ENCODE assay signal across 1 cellular context in the genomic region with DNA sequence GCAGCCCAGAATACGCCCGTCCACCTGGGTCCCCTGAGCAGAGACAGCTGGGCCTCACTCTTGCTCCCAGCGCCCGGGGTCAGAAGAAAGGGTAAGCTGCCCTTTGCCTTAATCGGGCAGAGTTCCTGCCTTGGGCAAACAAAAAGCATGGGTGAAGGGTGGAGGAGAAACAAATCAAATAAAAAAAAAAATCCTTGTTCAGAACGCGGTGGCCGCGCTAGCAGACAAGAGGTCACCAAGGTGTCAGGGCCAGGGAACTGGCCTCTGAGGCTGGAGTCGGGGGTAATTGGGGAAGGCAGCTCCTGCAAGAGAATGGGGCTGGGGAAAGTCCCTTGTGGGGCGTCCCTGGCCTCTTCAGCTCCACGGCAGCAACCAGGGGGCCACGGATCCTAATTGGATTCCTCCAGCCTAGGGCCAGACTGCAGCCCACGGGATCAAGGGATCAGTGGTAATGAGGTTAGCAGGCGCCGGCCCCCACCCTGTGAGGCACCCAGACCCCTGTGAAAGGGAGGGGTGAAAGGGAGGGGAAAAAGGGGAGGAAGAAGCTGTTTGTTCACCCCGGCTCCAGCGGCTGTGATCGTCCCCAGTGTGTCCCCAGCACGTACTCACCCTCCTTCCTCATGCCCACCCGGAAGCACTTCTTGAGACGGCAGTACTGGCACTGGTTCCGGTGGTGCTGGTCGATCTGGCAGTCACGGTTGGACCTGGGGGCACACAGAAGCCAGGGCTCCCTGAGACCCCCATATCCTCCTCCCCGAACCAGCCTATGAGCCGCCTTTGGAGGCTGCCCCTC.
TF ChIP-seq lines count a peak whose summit lies in the region.

No MANE protein-coding gene starts in this region.

TF ChIP-seq in HepG2, 621 proteins besides CTCF, POLR2A, EP300 and RAD21 (continued from another document):
- TF ChIP-seq, protein P1, sequence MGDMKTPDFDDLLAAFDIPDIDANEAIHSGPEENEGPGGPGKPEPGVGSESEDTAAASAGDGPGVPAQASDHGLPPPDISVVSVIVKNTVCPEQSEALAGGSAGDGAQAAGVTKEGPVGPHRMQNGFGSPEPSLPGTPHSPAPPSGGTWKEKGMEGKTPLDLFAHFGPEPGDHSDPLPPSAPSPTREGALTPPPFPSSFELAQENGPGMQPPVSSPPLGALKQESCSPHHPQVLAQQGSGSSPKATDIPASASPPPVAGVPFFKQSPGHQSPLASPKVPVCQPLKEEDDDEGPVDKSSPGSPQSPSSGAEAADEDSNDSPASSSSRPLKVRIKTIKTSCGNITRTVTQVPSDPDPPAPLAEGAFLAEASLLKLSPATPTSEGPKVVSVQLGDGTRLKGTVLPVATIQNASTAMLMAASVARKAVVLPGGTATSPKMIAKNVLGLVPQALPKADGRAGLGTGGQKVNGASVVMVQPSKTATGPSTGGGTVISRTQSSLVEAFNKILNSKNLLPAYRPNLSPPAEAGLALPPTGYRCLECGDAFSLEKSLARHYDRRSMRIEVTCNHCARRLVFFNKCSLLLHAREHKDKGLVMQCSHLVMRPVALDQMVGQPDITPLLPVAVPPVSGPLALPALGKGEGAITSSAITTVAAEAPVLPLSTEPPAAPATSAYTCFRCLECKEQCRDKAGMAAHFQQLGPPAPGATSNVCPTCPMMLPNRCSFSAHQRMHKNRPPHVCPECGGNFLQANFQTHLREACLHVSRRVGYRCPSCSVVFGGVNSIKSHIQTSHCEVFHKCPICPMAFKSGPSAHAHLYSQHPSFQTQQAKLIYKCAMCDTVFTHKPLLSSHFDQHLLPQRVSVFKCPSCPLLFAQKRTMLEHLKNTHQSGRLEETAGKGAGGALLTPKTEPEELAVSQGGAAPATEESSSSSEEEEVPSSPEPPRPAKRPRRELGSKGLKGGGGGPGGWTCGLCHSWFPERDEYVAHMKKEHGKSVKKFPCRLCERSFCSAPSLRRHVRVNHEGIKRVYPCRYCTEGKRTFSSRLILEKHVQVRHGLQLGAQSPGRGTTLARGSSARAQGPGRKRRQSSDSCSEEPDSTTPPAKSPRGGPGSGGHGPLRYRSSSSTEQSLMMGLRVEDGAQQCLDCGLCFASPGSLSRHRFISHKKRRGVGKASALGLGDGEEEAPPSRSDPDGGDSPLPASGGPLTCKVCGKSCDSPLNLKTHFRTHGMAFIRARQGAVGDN (CRISPR knock-in tag; IDR thresholded peaks at IDR 0.05), result peak; percentile 94
- TF ChIP-seq CREM (IDR thresholded peaks at IDR 0.05) (peak; percentile 42; the same call in 1 of the 2 replicates), CREM (CRISPR knock-in tag; IDR thresholded peaks at IDR 0.05) (no peak), ZNF333 (CRISPR knock-in tag; IDR thresholded peaks at IDR 0.05; ENCODE audit: borderline replicate concordance) (no peak), PCBP2 (optimal IDR thresholded peaks at IDR 0.05; ENCODE audit: low read depth, low read length, poor library complexity, severe bottlenecking) (peak; percentile 17), AGO2 (optimal IDR thresholded peaks at IDR 0.05; ENCODE audit: low read depth, low read length) (peak; percentile 74), ETV5 (CRISPR knock-in tag; IDR thresholded peaks at IDR 0.05; ENCODE audit: borderline replicate concordance) (peak; percentile 32; the same call in 1 of the 2 replicates), MYC (CRISPR knock-in tag; IDR thresholded peaks at IDR 0.05; ENCODE audit: borderline replicate concordance) (peak; percentile 28; the same call in 1 of the 2 replicates), NBN (conservative IDR thresholded peaks at IDR 0.05) (no peak), MED1 (CRISPR knock-in tag; IDR thresholded peaks at IDR 0.05) (peak; percentile 62), TOPORS (CRISPR knock-in tag; IDR thresholded peaks at IDR 0.05) (no peak)
- TF ChIP-seq, protein P2, sequence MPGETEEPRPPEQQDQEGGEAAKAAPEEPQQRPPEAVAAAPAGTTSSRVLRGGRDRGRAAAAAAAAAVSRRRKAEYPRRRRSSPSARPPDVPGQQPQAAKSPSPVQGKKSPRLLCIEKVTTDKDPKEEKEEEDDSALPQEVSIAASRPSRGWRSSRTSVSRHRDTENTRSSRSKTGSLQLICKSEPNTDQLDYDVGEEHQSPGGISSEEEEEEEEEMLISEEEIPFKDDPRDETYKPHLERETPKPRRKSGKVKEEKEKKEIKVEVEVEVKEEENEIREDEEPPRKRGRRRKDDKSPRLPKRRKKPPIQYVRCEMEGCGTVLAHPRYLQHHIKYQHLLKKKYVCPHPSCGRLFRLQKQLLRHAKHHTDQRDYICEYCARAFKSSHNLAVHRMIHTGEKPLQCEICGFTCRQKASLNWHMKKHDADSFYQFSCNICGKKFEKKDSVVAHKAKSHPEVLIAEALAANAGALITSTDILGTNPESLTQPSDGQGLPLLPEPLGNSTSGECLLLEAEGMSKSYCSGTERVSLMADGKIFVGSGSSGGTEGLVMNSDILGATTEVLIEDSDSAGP (CRISPR knock-in tag; IDR thresholded peaks at IDR 0.05; ENCODE audit: borderline replicate concordance), result peak; percentile 69; the same call in 1 of the 2 replicates
